Comparison of ENCODE assay signal across 19 cellular contexts in genomic region chr18:53677480-53677879, GRCh38.
"Had no signal": no experiment of that assay in that cellular context is flagged by ENCODE, and none has a peak within 500 bp of the region (broad histone marks: within the 10 kb centered on the region; RNA-seq: fewer than 3 reads in every experiment).

No MANE protein-coding gene starts in this region.

- DNase-seq: natural killer cell; occipital lobe; ovary; posterior cingulate gyrus; psoas muscle; right cardiac atrium; right lobe of liver; sigmoid colon; small intestine; stimulated activated CD4-positive, alpha-beta T cell treated with anti-CD3 and anti-CD28 coated beads, Interleukin-15, amount 100 ng/mL, for 24 hours; stimulated activated CD4-positive, alpha-beta T cell treated with anti-CD3 and anti-CD28 coated beads, Interleukin-2, amount 100 ng/mL, for 24 hours; stimulated activated CD4-positive, alpha-beta T cell treated with anti-CD3 and anti-CD28 coated beads, Interleukin-2, amount 100 ng/mL, for 48 hours; stimulated activated CD4-positive, alpha-beta T cell treated with anti-CD3 and anti-CD28 coated beads, Interleukin-4, amount 100 ng/mL, for 24 hours; stimulated activated naive B cell treated with anti-CD40 and anti-IgM and Interleukin-4, amounts not matched to agents 10 μg/mL and 1 μg/mL and 100 μg/mL, for 72 hours; stimulated activated naive CD4-positive, alpha-beta T cell treated with Interleukin-2 at 50 U/mL for 16 hours; stomach; thyroid gland; upper lobe of right lung; uterus had no signal

- FAIRE-seq: small intestine had no signal
